In genomic region chr10:12448729-12449391, GRCh38 we compare ENCODE assay signal across 9 cellular contexts.
DNase-seq lines count a peak whose midpoint lies in the region; ATAC-seq and TF ChIP-seq lines count a peak whose summit lies in the region.
"Had no signal": no experiment of that assay in that cellular context is flagged by ENCODE, and none has a peak within 500 bp of the region (broad histone marks: within the 10 kb centered on the region; RNA-seq: fewer than 3 reads in every experiment).

No MANE protein-coding gene starts in this region.

- no peaks in the 10 kb centered on the region for H3K36me3 ChIP-seq in skeletal muscle satellite cell (ENCODE audit: insufficient read depth, low read length)

- H3K27me3 Mint-ChIP-seq in CD14-positive monocyte (ENCODE audit: low read depth in 3 of 3) (peaks cover 24 to 46% (median 29%) of the 10 kb centered on the region in 3 donors), type B pancreatic cell (no peaks in the 10 kb centered on the region)

- intact Hi-C loops in CD14-positive monocyte (cut with micrococcal nuclease) = no loop called here

- H3K4me1 Mint-ChIP-seq in CD14-positive monocyte (peaks cover 12% of the 10 kb centered on the region), type B pancreatic cell (ENCODE audit: unreplicated experiment) (peaks cover 16% of the 10 kb centered on the region)

- H3K4me3 Mint-ChIP-seq in CD14-positive monocyte (peak overlapping the region; percentile 20 to 59), type B pancreatic cell (no peak overlapping the region)

- H3K36me3 Mint-ChIP-seq in CD14-positive monocyte (no peaks in the 10 kb centered on the region), type B pancreatic cell (no peaks in the 10 kb centered on the region)

- H3K9ac ChIP-seq in skeletal muscle satellite cell (ENCODE audit: low read depth, low read length) = peak overlapping the region; percentile 33

- DNase-seq in CD14-positive monocyte (ENCODE audit: low spot score) (peak; percentile 74), Kasumi-1 (lab: John Stamatoyannopoulos, UW) (peak; percentile 67 to 87), choroid plexus epithelial cell (ENCODE audit: low read depth) (peak; percentile 94), NCI-H146 treated with DMSO at 0.1 percent for 48 hours (lab: John Stamatoyannopoulos, UW; ENCODE audit: unreplicated experiment) (no peak), type B pancreatic cell (ENCODE audit: extremely low spot score, unreplicated experiment) (no peak)
- peak; percentile 59 for DNase-seq in activated CD4-positive, alpha-beta T cell treated with anti-CD3 and anti-CD28 coated beads for 1 hour

- ATAC-seq in GM21515 (IDR thresholded peaks at IDR 0.05; ENCODE audit: unreplicated experiment) = peak; percentile 78

- peaks cover 5% of the 10 kb centered on the region for H3K4me1 ChIP-seq in skeletal muscle satellite cell (ENCODE audit: control insufficient read depth, insufficient read depth, low read length)

- no peaks in the 10 kb centered on the region for H3K9me3 ChIP-seq in skeletal muscle satellite cell (replicated peaks; ENCODE audit: low read length)

- H3K27me3 ChIP-seq in skeletal muscle satellite cell (ENCODE audit: control insufficient read depth, insufficient read depth, low read length) = peaks cover 5% of the 10 kb centered on the region

- peak overlapping the region; percentile 46 to 88 (median 85) for H3K27ac Mint-ChIP-seq in CD14-positive monocyte
- H3K27ac Mint-ChIP-seq in type B pancreatic cell = no peak overlapping the region

- H3K9me3 Mint-ChIP-seq in CD14-positive monocyte = peaks cover 0 to 2% (median 0%) of the 10 kb centered on the region in 7 donors
- peaks cover 4% of the 10 kb centered on the region for H3K9me3 Mint-ChIP-seq in type B pancreatic cell

- H3K4me3 ChIP-seq in choroid plexus epithelial cell (ENCODE audit: low read depth, low read length) (peak overlapping the region; percentile 0), skeletal muscle satellite cell (ENCODE audit: low read length) (no peak overlapping the region)
- H3K4me3 ChIP-seq: skin epidermis had no signal

- H3K4me2 ChIP-seq in skeletal muscle satellite cell (ENCODE audit: low read length) = peak overlapping the region; percentile 57

- TF ChIP-seq CTCF in CD14-positive monocyte (IDR thresholded peaks at IDR 0.05) (no peak), choroid plexus epithelial cell (conservative IDR thresholded peaks at IDR 0.05; ENCODE audit: low read depth, low read length) (no peak), type B pancreatic cell (conservative IDR thresholded peaks at IDR 0.05) (no peak)

Comparison
In these comparisons a context has a peak if more than half of its experiments do, and no peak if none do; other contexts are left out.
1. DNase-seq: peak in CD14-positive monocyte (single experiment), Kasumi-1 (2 of 2), activated CD4-positive, alpha-beta T cell treated with anti-CD3 and anti-CD28 coated beads for 1 hour (single experiment) and choroid plexus epithelial cell (single experiment); none in NCI-H146 treated with DMSO at 0.1 percent for 48 hours (single experiment) and type B pancreatic cell (single experiment).